9 cellular contexts compared by ENCODE assay signal in the genomic region with DNA sequence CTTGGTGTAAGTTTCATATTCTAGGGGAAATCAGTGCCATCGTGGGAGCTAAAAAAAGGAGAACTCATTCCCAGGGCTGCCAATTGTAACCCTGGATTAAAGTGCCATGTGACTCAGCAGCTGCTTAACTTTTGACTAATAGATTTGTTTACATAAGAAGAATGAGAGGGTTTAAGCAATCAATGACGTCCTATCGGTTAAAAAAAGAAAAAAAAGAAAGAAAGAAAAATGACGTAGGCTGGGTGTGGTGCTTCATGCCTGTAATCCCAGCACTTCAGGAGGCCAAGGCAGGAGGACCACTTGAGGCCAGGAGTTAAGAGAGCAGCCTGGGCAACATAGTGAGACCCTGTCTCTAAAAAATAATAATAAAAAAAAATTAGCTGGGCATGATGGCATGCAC.
DNase-seq lines count a peak whose midpoint lies in the region; ATAC-seq, FAIRE-seq and TF ChIP-seq lines count a peak whose summit lies in the region.
"Had no signal": no experiment of that assay in that cellular context is flagged by ENCODE, and none has a peak within 500 bp of the region (broad histone marks: within the 10 kb centered on the region; RNA-seq: fewer than 3 reads in every experiment).

No MANE protein-coding gene starts in this region.

- H3K9me3 ChIP-seq in A673 (ENCODE audit: low read depth, low read length, poor library complexity, severe bottlenecking) (no peaks in the 10 kb centered on the region), adrenal gland (replicated peaks in 1 of 3) (no peaks in the 10 kb centered on the region), HepG2 (ENCODE audit: low read length) (no peaks in the 10 kb centered on the region)

- H2AFZ ChIP-seq in HepG2 (ENCODE audit: low read length) = no peak overlapping the region

- peaks cover 18% of the 10 kb centered on the region for H4K20me1 ChIP-seq in HepG2 (ENCODE audit: insufficient read depth, low read length)

- CTCF ChIA-PET in A673 (lab: Charles Lee) = no interaction called here
- CTCF ChIA-PET in HepG2 (lab: Yijun Ruan, JAX; ENCODE audit: low intra/inter-chr PET ratio, low total read pairs) = no interaction called here

- no peak overlapping the region for H3K27ac ChIP-seq in A673 (ENCODE audit: low read depth, low read length, poor library complexity, severe bottlenecking)
- H3K27ac ChIP-seq in adrenal gland = peak overlapping the region in 3 of 5 donors; percentile 41 to 70 (median 58)
- H3K27ac ChIP-seq in HepG2 (ENCODE audit: extremely low read length, insufficient read depth, low read length) = peak overlapping the region; percentile 55

- H3K4me3 ChIP-seq in A673 (ENCODE audit: low read depth, low read length, poor library complexity, severe bottlenecking) = no peak overlapping the region
- no peak overlapping the region for H3K4me3 ChIP-seq in adrenal gland
- no peak overlapping the region for H3K4me3 ChIP-seq in HepG2 (replicated peaks in 1 of 3; ENCODE audit: insufficient read depth in 1 of 3, low read depth in 2 of 3, low read length in 3 of 3)
- no peak overlapping the region for H3K4me3 ChIP-seq in lower leg skin (ENCODE audit: low read depth, poor library complexity, severe bottlenecking)

- DNase-seq in A673 (ENCODE audit: low spot score) (peak; percentile 16), HCEC 1CT (peak; percentile 66), adrenal gland (peak in 4 of 7 donors; percentile 51 to 65 (median 53)), HepG2 (ENCODE audit: low spot score) (peak; percentile 80), lower leg skin (ENCODE audit: low spot score in 2 of 2) (no peak), GM12892 (ENCODE audit: insufficient read length) (no peak)
- DNase-seq: NCI-H2107 had no signal

- no peak for TF ChIP-seq RAD21 in HepG2 (CRISPR knock-in tag; IDR thresholded peaks at IDR 0.05)

- H3K4me1 ChIP-seq in A673 (ENCODE audit: insufficient read depth, low read length, poor library complexity, severe bottlenecking) = peaks cover 14% of the 10 kb centered on the region
- H3K4me1 ChIP-seq in adrenal gland (replicated peaks in 1 of 2) = peaks cover 0 to 37% of the 10 kb centered on the region in 2 donors
- peaks cover 96% of the 10 kb centered on the region for H3K4me1 ChIP-seq in HepG2 (ENCODE audit: insufficient read depth, low read length)

- H3K4me2 ChIP-seq in HepG2 (ENCODE audit: low read depth, low read length) = no peak overlapping the region

- FAIRE-seq in HepG2 (lab: Jason Lieb, UNC) (no peak), GM12892 (lab: Jason Lieb, UNC) (no peak)

- H3K79me2 ChIP-seq in HepG2 (ENCODE audit: insufficient read depth, low read length) = peaks cover 99% of the 10 kb centered on the region

- H3K9ac ChIP-seq in HepG2 (ENCODE audit: insufficient read depth, low read depth, low read length) = peak overlapping the region; percentile 4; the same call in 1 of the 2 replicates

- TF ChIP-seq CTCF in A673 (conservative IDR thresholded peaks at IDR 0.05; ENCODE audit: low read depth, low read length) (no peak), adrenal gland (IDR thresholded peaks at IDR 0.05) (no peak), HepG2 (CRISPR knock-in tag; IDR thresholded peaks at IDR 0.05) (no peak), lower leg skin (IDR thresholded peaks at IDR 0.05) (no peak)

- ATAC-seq in HepG2 (no peak; the same call in 2 of the 3 replicates), HG03097 (IDR thresholded peaks at IDR 0.05; ENCODE audit: low FRiP score, unreplicated experiment) (no peak), GM18858 (IDR thresholded peaks at IDR 0.05; ENCODE audit: unreplicated experiment) (no peak)

- intact Hi-C loops in A673 (cut with micrococcal nuclease; ENCODE audit: unreplicated experiment) (no loop called here), adrenal gland (cut with DNase I) (no loop called here), HepG2 (cut with micrococcal nuclease; ENCODE audit: unreplicated experiment) (no loop called here), lower leg skin (cut with DNase I; ENCODE audit: low total_unique reads) (no loop called here)

- BruUV-seq in A673 (replicated peaks; lab: Mats Ljungman, UMichigan) = no TSS peak
- BruUV-seq in HepG2 (replicated peaks; lab: Mats Ljungman, UMichigan) = no TSS peak

- POLR2A ChIA-PET in A673 (lab: Charles Lee; ENCODE audit: low non-redundant PET) (no interaction called here), HepG2 (lab: Yijun Ruan, JAX) (interaction anchor here (1.0 to 1.2 kb wide), 3 partner anchors 30 to 49 kb away, joined by 4 to 5 read pairs (median 4); no protein-coding TSS in a partner anchor)

- WGBS in adrenal gland, 4 donors = 20 to 60% (median 24%) methylated on average over 4 of the region's 4 CpGs
- 11% methylated on average over 4 of the region's 4 CpGs for WGBS in HepG2 (ENCODE audit: low lambda C conversion rate)
- 11 to 20% methylated on average over 4 of the region's 4 CpGs for WGBS in lower leg skin, 2 donors

- H3K27me3 ChIP-seq in A673 (replicated peaks; ENCODE audit: insufficient read depth, low read depth, low read length, poor library complexity) (no peaks in the 10 kb centered on the region), adrenal gland (no peaks in the 10 kb centered on the region), HepG2 (ENCODE audit: control insufficient read depth in 1 of 2, insufficient read depth in 2 of 2, low read length in 2 of 2) (no peaks in the 10 kb centered on the region)

- TF ChIP-seq EP300 in HepG2 (IDR thresholded peaks at IDR 0.05; ENCODE audit: low read depth in 2 of 2, low read length in 2 of 2) (peak in 1 of 2 experiments; percentile 34; a peak in 1 of 4 replicates), HepG2 (CRISPR knock-in tag; IDR thresholded peaks at IDR 0.05; ENCODE audit: borderline replicate concordance) (no peak)

- H3K36me3 ChIP-seq in A673 (ENCODE audit: insufficient read depth, low read length, poor library complexity, severe bottlenecking) (no peaks in the 10 kb centered on the region), adrenal gland (replicated peaks in 1 of 2) (no peaks in the 10 kb centered on the region), HepG2 (replicated peaks in 1 of 2; ENCODE audit: control insufficient read depth in 1 of 2, insufficient read depth in 2 of 2, low read length in 2 of 2) (peaks cover 5 to 18% of the 10 kb centered on the region in 2 experiments; a peak in 3 of 5 replicates)

- in situ Hi-C loops in HepG2 (cut with HindIII; ENCODE audit: extremely low pct_ligation_motif_present, low pct_unique_long_range_greater_than_20kb) = no loop called here

- TF ChIP-seq POLR2A in adrenal gland (IDR thresholded peaks at IDR 0.05) = no peak
- TF ChIP-seq POLR2A in HepG2 (IDR thresholded peaks at IDR 0.05; ENCODE audit: insufficient read depth in 1 of 2, low read depth in 2 of 2, low read length in 2 of 2) = no peak
- no peak for TF ChIP-seq POLR2A in lower leg skin (IDR thresholded peaks at IDR 0.05)
- no peak for TF ChIP-seq POLR2A in GM12892 (IDR thresholded peaks at IDR 0.05; ENCODE audit: low read depth, low read length)

TF ChIP-seq in HepG2, 621 proteins besides CTCF, POLR2A, EP300 and RAD21 (continues in another document):
- TF ChIP-seq TEAD3 (CRISPR knock-in tag; optimal IDR thresholded peaks at IDR 0.05; ENCODE audit: borderline replicate concordance) (peak; percentile 10), ZNF557 (CRISPR knock-in tag; IDR thresholded peaks at IDR 0.05) (no peak), KLF9 (CRISPR knock-in tag; IDR thresholded peaks at IDR 0.05; ENCODE audit: low read depth) (no peak)
- TF ChIP-seq, protein P1, sequence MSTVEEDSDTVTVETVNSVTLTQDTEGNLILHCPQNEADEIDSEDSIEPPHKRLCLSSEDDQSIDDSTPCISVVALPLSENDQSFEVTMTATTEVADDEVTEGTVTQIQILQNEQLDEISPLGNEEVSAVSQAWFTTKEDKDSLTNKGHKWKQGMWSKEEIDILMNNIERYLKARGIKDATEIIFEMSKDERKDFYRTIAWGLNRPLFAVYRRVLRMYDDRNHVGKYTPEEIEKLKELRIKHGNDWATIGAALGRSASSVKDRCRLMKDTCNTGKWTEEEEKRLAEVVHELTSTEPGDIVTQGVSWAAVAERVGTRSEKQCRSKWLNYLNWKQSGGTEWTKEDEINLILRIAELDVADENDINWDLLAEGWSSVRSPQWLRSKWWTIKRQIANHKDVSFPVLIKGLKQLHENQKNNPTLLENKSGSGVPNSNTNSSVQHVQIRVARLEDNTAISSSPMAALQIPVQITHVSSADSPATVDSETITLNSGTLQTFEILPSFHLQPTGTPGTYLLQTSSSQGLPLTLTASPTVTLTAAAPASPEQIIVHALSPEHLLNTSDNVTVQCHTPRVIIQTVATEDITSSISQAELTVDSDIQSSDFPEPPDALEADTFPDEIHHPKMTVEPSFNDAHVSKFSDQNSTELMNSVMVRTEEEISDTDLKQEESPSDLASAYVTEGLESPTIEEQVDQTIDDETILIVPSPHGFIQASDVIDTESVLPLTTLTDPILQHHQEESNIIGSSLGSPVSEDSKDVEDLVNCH (CRISPR knock-in tag; IDR thresholded peaks at IDR 0.05) = no peak
- TF ChIP-seq, protein P2, sequence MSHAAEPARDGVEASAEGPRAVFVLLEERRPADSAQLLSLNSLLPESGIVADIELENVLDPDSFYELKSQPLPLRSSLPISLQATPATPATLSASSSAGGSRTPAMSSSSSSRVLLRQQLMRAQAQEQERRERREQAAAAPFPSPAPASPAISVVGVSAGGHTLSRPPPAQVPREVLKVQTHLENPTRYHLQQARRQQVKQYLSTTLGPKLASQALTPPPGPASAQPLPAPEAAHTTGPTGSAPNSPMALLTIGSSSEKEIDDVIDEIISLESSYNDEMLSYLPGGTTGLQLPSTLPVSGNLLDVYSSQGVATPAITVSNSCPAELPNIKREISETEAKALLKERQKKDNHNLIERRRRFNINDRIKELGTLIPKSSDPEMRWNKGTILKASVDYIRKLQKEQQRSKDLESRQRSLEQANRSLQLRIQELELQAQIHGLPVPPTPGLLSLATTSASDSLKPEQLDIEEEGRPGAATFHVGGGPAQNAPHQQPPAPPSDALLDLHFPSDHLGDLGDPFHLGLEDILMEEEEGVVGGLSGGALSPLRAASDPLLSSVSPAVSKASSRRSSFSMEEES (CRISPR knock-in tag; IDR thresholded peaks at IDR 0.05) = 0 out of 2 replicates have a peak, but pooled peaks have one; percentile 68

Comparison
In these comparisons a context has a peak if more than half of its experiments do, and no peak if none do; other contexts are left out.
1. DNase-seq: peak in A673 (single experiment), HCEC 1CT (single experiment), adrenal gland (4 of 7) and HepG2 (single experiment); none in lower leg skin (0 of 2) and GM12892 (single experiment).